Comparison of ENCODE assay signal across 18 cellular contexts in the genomic region with DNA sequence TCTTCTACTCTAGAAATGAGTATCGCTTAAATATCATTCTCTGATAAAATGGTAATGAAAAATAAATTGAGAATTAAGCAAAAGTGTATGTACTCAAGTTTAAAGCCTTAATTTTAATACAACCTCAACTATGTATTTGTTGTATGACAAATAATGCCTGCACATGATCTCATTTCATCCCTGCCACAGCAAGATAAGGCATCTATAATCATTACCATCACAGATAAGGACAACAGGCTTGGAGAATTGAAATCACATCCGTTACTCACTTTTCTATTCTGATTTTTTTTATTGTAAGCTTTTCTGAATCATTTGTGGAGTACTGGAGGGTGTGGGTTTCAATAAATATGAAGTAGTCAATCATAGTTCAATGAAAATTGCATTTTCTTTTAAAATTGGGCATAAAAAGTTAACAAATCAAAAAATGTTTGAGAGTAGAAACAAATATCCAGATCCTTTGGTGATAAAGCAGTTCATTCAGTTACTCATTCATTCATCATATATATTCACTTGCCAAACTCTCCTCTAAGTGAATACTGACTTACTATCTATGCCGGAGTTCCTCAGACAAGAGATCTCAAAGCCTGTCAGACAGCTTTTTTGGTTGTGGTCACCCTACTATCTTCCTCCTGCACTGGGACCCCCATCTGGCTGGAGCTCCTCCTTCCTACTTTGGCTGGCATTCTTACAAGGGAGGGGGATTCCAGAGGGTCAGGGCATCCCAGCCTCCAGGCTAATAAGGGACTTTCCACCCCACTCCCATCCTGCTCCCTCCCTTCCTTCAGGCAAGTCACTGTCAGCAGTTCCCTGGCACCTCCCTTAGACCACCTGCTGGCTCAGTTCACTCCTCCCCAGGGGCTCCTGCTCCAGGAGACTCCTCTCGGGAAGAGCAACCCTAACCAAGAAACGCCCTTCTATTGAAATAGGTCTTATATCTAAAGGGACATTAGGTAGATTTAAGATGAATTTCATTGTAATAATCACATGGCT.
DNase-seq lines count a peak whose midpoint lies in the region; FAIRE-seq and TF ChIP-seq lines count a peak whose summit lies in the region.
"Had no signal": no experiment of that assay in that cellular context is flagged by ENCODE, and none has a peak within 500 bp of the region (broad histone marks: within the 10 kb centered on the region; RNA-seq: fewer than 3 reads in every experiment).

No MANE protein-coding gene starts in this region.

- no peak for TF ChIP-seq POLR2A in thyroid gland (IDR thresholded peaks at IDR 0.05)

- intact Hi-C loops in thyroid gland (cut with DNase I): no loop called here

- peak; percentile 5 for DNase-seq in NCI-H82 (lab: John Stamatoyannopoulos, UW)
- no peak for DNase-seq in NCI-H82 treated with DMSO at 0.1 percent for 48 hours (lab: John Stamatoyannopoulos, UW; ENCODE audit: unreplicated experiment)
- DNase-seq in RPMI8226: peak; percentile 1
- DNase-seq in iPS-NIHi7 (ENCODE audit: extremely low spot score): peak; percentile 44
- DNase-seq in thyroid gland: no peak
- DNase-seq in small intestine: no peak
- no peak for DNase-seq in GOT3 (lab: John Stamatoyannopoulos, UW)
- DNase-seq in putamen (ENCODE audit: low spot score): no peak
- DNase-seq: activated CD4-positive, alpha-beta memory T cell treated with anti-CD3 and anti-CD28 coated beads for 36 hours; anterior cingulate cortex; effector CD4-positive, alpha-beta T cell; left colon; naive B cell; NCI-H446 treated with DMSO at 0.1 percent for 48 hours; SHP77; T1000 had no signal

- no peak overlapping the region for H3K4me3 ChIP-seq in thyroid gland (replicated peaks in 1 of 3)
- no peak overlapping the region for H3K4me3 ChIP-seq in small intestine (ENCODE audit: low read depth in 1 of 2, low read length in 2 of 2)
- H3K4me3 ChIP-seq: gastroesophageal sphincter had no signal

- H3K4me1 ChIP-seq in thyroid gland: peaks cover 52 to 70% of the 10 kb centered on the region in 2 donors
- peaks cover 0 to 3% of the 10 kb centered on the region in 2 donors for H3K4me1 ChIP-seq in small intestine (ENCODE audit: control insufficient read depth in 2 of 2, insufficient read depth in 1 of 2, low read depth in 1 of 2, low read length in 1 of 2)

- no peaks in the 10 kb centered on the region for H3K27me3 ChIP-seq in thyroid gland
- H3K27me3 ChIP-seq in small intestine (ENCODE audit: control insufficient read depth in 2 of 2, insufficient read depth in 2 of 2, low read length in 2 of 2): no peaks in the 10 kb centered on the region
- H3K27me3 ChIP-seq: gastroesophageal sphincter had no signal

- TF ChIP-seq CTCF in thyroid gland (IDR thresholded peaks at IDR 0.05): no peak

- 77 to 89% methylated on average over 5 of the region's 5 CpGs for WGBS in thyroid gland, 2 donors
- WGBS in small intestine, 3 donors: 65 to 85% (median 80%) methylated on average over 5 of the region's 5 CpGs

- peak overlapping the region; percentile 92 to 97 (median 96) for H3K27ac ChIP-seq in thyroid gland
- no peak overlapping the region for H3K27ac ChIP-seq in small intestine (ENCODE audit: low read depth in 1 of 2, low read length in 1 of 2)
- H3K27ac ChIP-seq: 22Rv1, gastroesophageal sphincter had no signal

- H3K36me3 ChIP-seq in thyroid gland (no peaks in the 10 kb centered on the region), small intestine (ENCODE audit: control insufficient read depth in 2 of 2, insufficient read depth in 2 of 2, low read length in 2 of 2) (no peaks in the 10 kb centered on the region)

- H3K9me3 ChIP-seq in thyroid gland: no peaks in the 10 kb centered on the region
- no peaks in the 10 kb centered on the region for H3K9me3 ChIP-seq in small intestine (ENCODE audit: control insufficient read depth, low read depth)
- H3K9me3 ChIP-seq: gastroesophageal sphincter had no signal

- no peak for FAIRE-seq in small intestine (lab: Jason Lieb, UNC)

Comparison
In these comparisons a context has a peak if more than half of its experiments do, and no peak if none do; other contexts are left out.
1. DNase-seq: peak in NCI-H82 (single experiment), RPMI8226 (single experiment) and iPS-NIHi7 (single experiment); none in NCI-H82 treated with DMSO at 0.1 percent for 48 hours (single experiment), thyroid gland (0 of 2), small intestine (single experiment), GOT3 (single experiment) and putamen (single experiment).
2. H3K27ac ChIP-seq: peak in thyroid gland (3 of 3); none in small intestine (0 of 2).